Comparison of ENCODE assay signal across 8 cellular contexts in genomic region chr10:21496285-21497176, GRCh38. TPM values are rescaled to one million over a fixed set of nuclear protein-coding genes. Genes with fewer than 3 reads are reported as not detected.
DNase-seq lines count a peak whose midpoint lies in the region; ATAC-seq and TF ChIP-seq lines count a peak whose summit lies in the region.

No MANE protein-coding gene starts in this region.

- H3K27ac ChIP-seq in breast epithelium (peak overlapping the region; percentile 40 to 59), skeletal muscle tissue (ENCODE audit: low read depth, low read length) (no peak overlapping the region)

- H3K27ac Mint-ChIP-seq in IgD-negative memory B cell: peak overlapping the region in 1 of 3 donors; percentile 90
- H3K27ac Mint-ChIP-seq in T-helper 1 cell treated with Interleukin-12 subunit alpha and Interleukin-12 subunit beta and Interleukin-4 antibody, amounts not matched to agents 30 μg/mL and 1 μg/mL, for 36 hours: no peak overlapping the region

- H3K27me3 ChIP-seq in breast epithelium (no peaks in the 10 kb centered on the region), skeletal muscle tissue (ENCODE audit: control insufficient read depth in 3 of 3, insufficient read depth in 3 of 3, low read length in 3 of 3) (peaks cover 4 to 50% (median 6%) of the 10 kb centered on the region in 3 donors)

- H3K4me1 ChIP-seq in breast epithelium (no peaks in the 10 kb centered on the region), skeletal muscle tissue (ENCODE audit: control insufficient read depth in 3 of 3, insufficient read depth in 3 of 3, low read length in 3 of 3) (peaks cover 16 to 35% (median 24%) of the 10 kb centered on the region in 3 donors)

- H3K9ac ChIP-seq in skeletal muscle tissue (ENCODE audit: low read depth in 1 of 3, low read length in 3 of 3): peak overlapping the region; percentile 51 to 68 (median 53)

- H3K4me3 Mint-ChIP-seq in IgD-negative memory B cell: peak overlapping the region; percentile 50 to 93 (median 88)
- peak overlapping the region; percentile 83 for H3K4me3 Mint-ChIP-seq in T-helper 1 cell treated with Interleukin-12 subunit alpha and Interleukin-12 subunit beta and Interleukin-4 antibody, amounts not matched to agents 30 μg/mL and 1 μg/mL, for 36 hours

- peaks cover 7 to 21% (median 18%) of the 10 kb centered on the region in 3 donors for H3K4me1 Mint-ChIP-seq in IgD-negative memory B cell
- H3K4me1 Mint-ChIP-seq in T-helper 1 cell treated with Interleukin-12 subunit alpha and Interleukin-12 subunit beta and Interleukin-4 antibody, amounts not matched to agents 30 μg/mL and 1 μg/mL, for 36 hours (ENCODE audit: low read depth): peaks cover 18% of the 10 kb centered on the region

- H3K36me3 ChIP-seq in breast epithelium (no peaks in the 10 kb centered on the region), skeletal muscle tissue (ENCODE audit: control insufficient read depth in 3 of 3, insufficient read depth in 3 of 3, low read length in 3 of 3) (no peaks in the 10 kb centered on the region)

- peaks cover 44% of the 10 kb centered on the region for H3K27me3 Mint-ChIP-seq in IgD-negative memory B cell
- H3K27me3 Mint-ChIP-seq in T-helper 1 cell treated with Interleukin-12 subunit alpha and Interleukin-12 subunit beta and Interleukin-4 antibody, amounts not matched to agents 30 μg/mL and 1 μg/mL, for 36 hours (ENCODE audit: low read depth): peaks cover 77% of the 10 kb centered on the region

- no peak for TF ChIP-seq CTCF in breast epithelium (IDR thresholded peaks at IDR 0.05)

- no peak for TF ChIP-seq POLR2A in breast epithelium (IDR thresholded peaks at IDR 0.05)

- no peaks in the 10 kb centered on the region for H3K9me3 Mint-ChIP-seq in IgD-negative memory B cell
- H3K9me3 Mint-ChIP-seq in T-helper 1 cell treated with Interleukin-12 subunit alpha and Interleukin-12 subunit beta and Interleukin-4 antibody, amounts not matched to agents 30 μg/mL and 1 μg/mL, for 36 hours: no peaks in the 10 kb centered on the region

- H3K4me3 ChIP-seq in breast epithelium: peak overlapping the region; percentile 69 to 82 (median 70)
- peak overlapping the region; percentile 85 to 92 (median 90) for H3K4me3 ChIP-seq in skeletal muscle tissue (ENCODE audit: low read length in 3 of 3)

- H3K36me3 Mint-ChIP-seq in IgD-negative memory B cell: peaks cover 1% of the 10 kb centered on the region
- no peaks in the 10 kb centered on the region for H3K36me3 Mint-ChIP-seq in T-helper 1 cell treated with Interleukin-12 subunit alpha and Interleukin-12 subunit beta and Interleukin-4 antibody, amounts not matched to agents 30 μg/mL and 1 μg/mL, for 36 hours (ENCODE audit: low read depth)

- intact Hi-C loops in breast epithelium (cut with DNase I; ENCODE audit: low total_unique reads): loop anchor here (5.0 to 10.0 kb wide), 2 partner anchors 219 to 508 kb away; partner anchors contain the start of gene DNAJC1

- ATAC-seq in GM21529 (IDR thresholded peaks at IDR 0.05; ENCODE audit: unreplicated experiment): peak; percentile 51

- DNase-seq in ELF-1 (ENCODE audit: low read depth, low spot score) (peak; percentile 58), breast epithelium (ENCODE audit: low spot score in 2 of 2) (no peak), iPS-NIHi11 (ENCODE audit: low spot score) (peak; percentile 46), SKM-1 treated with dmso at 0.1 percent for 144 hours (lab: John Stamatoyannopoulos, UW; ENCODE audit: unreplicated experiment) (no peak)

- H3K9me3 ChIP-seq in breast epithelium (no peaks in the 10 kb centered on the region), skeletal muscle tissue (ENCODE audit: control insufficient read depth in 3 of 3, low read length in 3 of 3) (no peaks in the 10 kb centered on the region)

RNA-seq across cellular contexts. Expression of gene SKIDA1, which starts 29.0 kb away (rescaled TPM):
- not detected for polyA plus RNA-seq in IgD-negative memory B cell
- 1 to 10 TPM in 1 of 3 donors, under 1 TPM in 2; 0.59 to 1.4 (median 0.98) TPM for total RNA-seq in breast epithelium
- 2.1 TPM for total RNA-seq in skeletal muscle tissue

RNA-seq across cellular contexts. Expression of gene MLLT10, which starts 37.5 kb away (rescaled TPM):
- 8.7 TPM for polyA plus RNA-seq in IgD-negative memory B cell
- total RNA-seq in breast epithelium (10 to 100 TPM; 45.6 to 74.6 (median 58.0) TPM), skeletal muscle tissue (43.3 TPM)

Comparison
In these comparisons a context has a peak if more than half of its experiments do, and no peak if none do; other contexts are left out.
1. DNase-seq: peak in ELF-1 (single experiment) and iPS-NIHi11 (single experiment); none in breast epithelium (0 of 2) and SKM-1 treated with dmso at 0.1 percent for 144 hours (single experiment).